Comparison of ENCODE assay signal across 18 cellular contexts in the genomic region with DNA sequence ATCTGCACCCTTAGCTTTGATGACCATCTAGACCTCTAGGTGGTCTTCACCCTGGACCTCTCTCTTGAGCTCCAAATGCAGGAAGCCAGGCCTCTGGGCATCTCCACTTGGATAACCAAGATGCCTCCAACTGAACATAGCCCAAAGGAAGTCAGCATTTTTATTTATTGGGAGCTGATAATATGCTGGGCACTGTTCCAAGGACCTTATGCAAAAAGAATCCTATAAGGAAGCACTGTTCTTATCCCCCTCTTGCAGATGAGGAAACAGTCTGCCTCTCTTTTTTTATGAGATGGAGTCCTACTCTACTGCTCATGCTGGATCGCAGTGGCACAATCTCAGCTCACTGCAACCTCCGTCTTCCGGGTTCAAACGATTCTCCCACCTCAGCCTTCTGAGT.
DNase-seq lines count a peak whose midpoint lies in the region; ATAC-seq and TF ChIP-seq lines count a peak whose summit lies in the region.
"Had no signal": no experiment of that assay in that cellular context is flagged by ENCODE, and none has a peak within 500 bp of the region (broad histone marks: within the 10 kb centered on the region; RNA-seq: fewer than 3 reads in every experiment).

No MANE protein-coding gene starts in this region.

- no peaks in the 10 kb centered on the region for H3K36me3 ChIP-seq in neuronal stem cell (replicated peaks in 1 of 2; ENCODE audit: control insufficient read depth in 2 of 2, insufficient read depth in 2 of 2, low read length in 2 of 2)
- H3K36me3 ChIP-seq: BE2C had no signal

- peak overlapping the region; percentile 12 for H3K18ac ChIP-seq in neuronal stem cell (ENCODE audit: low read length)

- H3K23ac ChIP-seq in neuronal stem cell (ENCODE audit: low read depth, low read length, poor library complexity): no peak overlapping the region

- H2BK12ac ChIP-seq in neuronal stem cell (ENCODE audit: low read length): no peak overlapping the region

- no peak overlapping the region for H3K27ac ChIP-seq in neuronal stem cell (replicated peaks; ENCODE audit: low read length)
- H3K27ac ChIP-seq: A549 had no signal

- no peak overlapping the region for H2AFZ ChIP-seq in neuronal stem cell (ENCODE audit: low read length)

- no peak overlapping the region for H3K4me3 ChIP-seq in fibroblast of mammary gland (ENCODE audit: control insufficient read depth, low read depth, low read length)
- no peak overlapping the region for H3K4me3 ChIP-seq in neuronal stem cell (ENCODE audit: low read length in 2 of 2)
- H3K4me3 ChIP-seq: A549, K562 had no signal

- H2BK5ac ChIP-seq in neuronal stem cell (ENCODE audit: low read length): no peak overlapping the region

- no peak overlapping the region for H2BK15ac ChIP-seq in neuronal stem cell (ENCODE audit: low read length)

- peaks cover 0 to 7% (median 0%) of the 10 kb centered on the region in 3 experiments for H3K27me3 ChIP-seq in neuronal stem cell (ENCODE audit: control insufficient read depth in 3 of 3, insufficient read depth in 3 of 3, low read depth in 1 of 3, low read length in 3 of 3)
- H3K27me3 ChIP-seq: BE2C had no signal

- no peaks in the 10 kb centered on the region for H3K4me1 ChIP-seq in neuronal stem cell (ENCODE audit: control insufficient read depth in 2 of 2, insufficient read depth in 1 of 2, low read depth in 1 of 2, low read length in 2 of 2)
- H3K4me1 ChIP-seq: A549 had no signal

- H3K9me3 ChIP-seq in neuronal stem cell (replicated peaks in 1 of 2; ENCODE audit: control insufficient read depth in 2 of 2, insufficient read depth in 1 of 2, low read depth in 1 of 2, low read length in 2 of 2): no peaks in the 10 kb centered on the region
- H3K9me3 ChIP-seq: A549, BE2C had no signal

- H3K14ac ChIP-seq in neuronal stem cell (ENCODE audit: low read length): no peak overlapping the region

- H4K8ac ChIP-seq in neuronal stem cell (ENCODE audit: low read depth, low read length): no peak overlapping the region

- ATAC-seq in HG03439 (IDR thresholded peaks at IDR 0.05; ENCODE audit: unreplicated experiment): no peak
- ATAC-seq: A549, K562, Panc1 had no signal

- no peak for TF ChIP-seq CTCF in fibroblast of mammary gland (conservative IDR thresholded peaks at IDR 0.05; ENCODE audit: control insufficient read depth, insufficient read depth, low read depth, low read length)

- H3K4me2 ChIP-seq in neuronal stem cell (ENCODE audit: insufficient read depth, low read length, poor library complexity, severe bottlenecking): no peak overlapping the region
- H3K4me2 ChIP-seq: A549 had no signal

- no peak overlapping the region for H3K4ac ChIP-seq in neuronal stem cell (ENCODE audit: low read length)

- H2BK120ac ChIP-seq in neuronal stem cell (ENCODE audit: low read depth, low read length): no peak overlapping the region

- H2AK5ac ChIP-seq in neuronal stem cell (ENCODE audit: low read depth, low read length): no peak overlapping the region

- no peaks in the 10 kb centered on the region for H3K79me1 ChIP-seq in neuronal stem cell (ENCODE audit: low read depth, low read length)

- no CpG with 5 or more reads among the region's 4 CpGs for WGBS in neuronal stem cell (ENCODE audit: extremely low coverage in 2 of 2, insufficient read length in 2 of 2, insufficient replicate concordance in 1 of 2), 2 donors

- no peak overlapping the region for H3K9ac ChIP-seq in neuronal stem cell (ENCODE audit: low read depth, low read length, poor library complexity)

- peak; percentile 31 for DNase-seq in EL
- peak; percentile 26 for DNase-seq in NCI-H69 (lab: John Stamatoyannopoulos, UW)
- DNase-seq in fibroblast of mammary gland (ENCODE audit: low read depth): peak; percentile 26
- no peak for DNase-seq in neuronal stem cell (ENCODE audit: low spot score)
- DNase-seq in amniotic stem cell (lab: John Stamatoyannopoulos, UW): no peak
- DNase-seq in NCI-H226: no peak
- DNase-seq: BE2C; CD4-positive, CD25-positive, alpha-beta regulatory T cell; H7; NCI-H1092 treated with DMSO at 0.1 percent for 48 hours; NCI-H1436 treated with DMSO at 0.1 percent for 48 hours; NCI-H1930; NCI-H510A; NCI-H748 treated with DMSO at 0.1 percent for 48 hours had no signal

- H4K91ac ChIP-seq in neuronal stem cell (ENCODE audit: low read depth, low read length, poor library complexity): no peak overlapping the region

Comparison
In these comparisons a context has a peak if more than half of its experiments do, and no peak if none do; other contexts are left out.
1. DNase-seq: peak in EL (single experiment), NCI-H69 (single experiment) and fibroblast of mammary gland (single experiment); none in neuronal stem cell (single experiment), amniotic stem cell (single experiment) and NCI-H226 (single experiment).